ENCODE assay signal across 1 cellular context in genomic region chr7:50703654-50704053, GRCh38.
TF ChIP-seq lines count a peak whose summit lies in the region.

No MANE protein-coding gene starts in this region.

TF ChIP-seq in WTC11, 78 proteins besides CTCF, POLR2A, EP300 and RAD21 (continued from another document):
- TF ChIP-seq, protein P1, sequence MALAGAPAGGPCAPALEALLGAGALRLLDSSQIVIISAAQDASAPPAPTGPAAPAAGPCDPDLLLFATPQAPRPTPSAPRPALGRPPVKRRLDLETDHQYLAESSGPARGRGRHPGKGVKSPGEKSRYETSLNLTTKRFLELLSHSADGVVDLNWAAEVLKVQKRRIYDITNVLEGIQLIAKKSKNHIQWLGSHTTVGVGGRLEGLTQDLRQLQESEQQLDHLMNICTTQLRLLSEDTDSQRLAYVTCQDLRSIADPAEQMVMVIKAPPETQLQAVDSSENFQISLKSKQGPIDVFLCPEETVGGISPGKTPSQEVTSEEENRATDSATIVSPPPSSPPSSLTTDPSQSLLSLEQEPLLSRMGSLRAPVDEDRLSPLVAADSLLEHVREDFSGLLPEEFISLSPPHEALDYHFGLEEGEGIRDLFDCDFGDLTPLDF (CRISPR knock-in tag; IDR thresholded peaks at IDR 0.05), result no peak
- no peak for TF ChIP-seq CREB1 (CRISPR knock-in tag; IDR thresholded peaks at IDR 0.05)
- TF ChIP-seq ZNF423 (CRISPR knock-in tag; IDR thresholded peaks at IDR 0.05), result no peak
- TF ChIP-seq STAT6 (CRISPR knock-in tag; conservative IDR thresholded peaks at IDR 0.05; ENCODE audit: low read depth), result no peak
- TF ChIP-seq KAT7 (CRISPR knock-in tag; IDR thresholded peaks at IDR 0.05; ENCODE audit: borderline replicate concordance), result no peak
